In the genomic region with DNA sequence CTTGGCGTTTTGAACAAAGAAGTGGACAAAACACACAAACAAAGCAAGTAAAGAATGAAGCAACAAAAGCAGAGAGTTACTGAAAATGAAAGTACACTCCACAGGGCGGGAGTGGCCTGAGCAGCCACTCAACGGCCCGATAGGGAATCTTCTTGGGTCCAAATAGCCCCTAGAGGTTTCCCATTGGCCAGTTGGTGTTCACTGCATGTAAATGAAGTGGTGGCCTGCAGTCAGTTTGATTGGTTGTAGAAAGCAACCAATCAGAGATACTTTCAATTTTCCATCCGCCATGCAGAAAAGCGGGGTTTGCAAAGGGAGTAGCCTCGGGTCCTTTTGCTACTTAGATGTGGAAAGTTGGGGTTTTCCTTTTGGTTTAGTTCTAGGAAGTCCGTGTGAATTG, we compare ENCODE assay signal across 10 cellular contexts. TPM values are rescaled to one million over a fixed set of nuclear protein-coding genes. Genes with fewer than 3 reads are reported as not detected.
A peak's percentile ranks its signal among the peaks of the same experiment; 100 is the strongest.
DNase-seq lines count a peak whose midpoint lies in the region; ATAC-seq and TF ChIP-seq lines count a peak whose summit lies in the region.
"Had no signal": no experiment of that assay in that cellular context is flagged by ENCODE, and none has a peak within 500 bp of the region (broad histone marks: within the 10 kb centered on the region; RNA-seq: fewer than 3 reads in every experiment).

No MANE protein-coding gene starts in this region.

- no peak overlapping the region for H3K27ac ChIP-seq in PC-3 (ENCODE audit: low read length)
- H3K27ac ChIP-seq: VCaP had no signal

- no peak overlapping the region for H3K4me3 ChIP-seq in PC-3 (ENCODE audit: low read length)

- H3K79me2 ChIP-seq in PC-3 (ENCODE audit: low read length), result no peaks in the 10 kb centered on the region

- no peaks in the 10 kb centered on the region for H3F3A ChIP-seq in PC-3 (ENCODE audit: low read length, unreplicated experiment)

- BruUV-seq in PC-3 (replicated peaks; lab: Mats Ljungman, UMichigan), result no TSS peak

- intact Hi-C loops in PC-3 (cut with micrococcal nuclease) (no loop called here), posterior vena cava (cut with DNase I) (no loop called here)

- H3K4me1 ChIP-seq in PC-3 (ENCODE audit: insufficient read depth, low read length), result no peaks in the 10 kb centered on the region

- H3K9me3 ChIP-seq in PC-3 (ENCODE audit: low read length), result no peaks in the 10 kb centered on the region

- CTCF ChIA-PET in PC-3 (lab: Charles Lee), result no interaction called here

- no peaks in the 10 kb centered on the region for H4K20me1 ChIP-seq in PC-3 (ENCODE audit: low read length)

- no peaks in the 10 kb centered on the region for H3K36me3 ChIP-seq in PC-3 (ENCODE audit: low read depth, low read length)

- H2AFZ ChIP-seq in PC-3 (ENCODE audit: low read length), result no peak overlapping the region

- POLR2A ChIA-PET in PC-3 (lab: Charles Lee; ENCODE audit: unreplicated experiment), result no interaction called here

- H3K9me2 ChIP-seq in PC-3 (replicated peaks; ENCODE audit: low read length), result no peaks in the 10 kb centered on the region

- DNase-seq in Daoy (ENCODE audit: low read depth) (peak; percentile 68), NCI-H460 (ENCODE audit: extremely low read depth, low read depth) (peak; percentile 95), astrocyte of the hippocampus (ENCODE audit: low read depth, low spot score) (peak; percentile 4), putamen (ENCODE audit: low spot score) (peak; percentile 12), NCI-H526 treated with DMSO at 0.1 percent for 48 hours (lab: John Stamatoyannopoulos, UW) (no peak), NCI-H2171 treated with DMSO at 0.1 percent for 48 hours (lab: John Stamatoyannopoulos, UW) (no peak), PC-3 (no peak), posterior vena cava (ENCODE audit: low spot score) (no peak)
- DNase-seq: activated effector memory CD4-positive, alpha-beta T cell treated with anti-CD3 and anti-CD28 coated beads, Interleukin-2, amount 50 U/mL, for 16 hours had no signal

- TF ChIP-seq CTCF in PC-3 (conservative IDR thresholded peaks at IDR 0.05; ENCODE audit: low read depth, low read length), result no peak

- no peaks in the 10 kb centered on the region for H3K27me3 ChIP-seq in PC-3 (ENCODE audit: low read length)

- no peak overlapping the region for H3K4me2 ChIP-seq in PC-3 (ENCODE audit: low read length)

- ATAC-seq in PC-3, result no peak

- no peak overlapping the region for H3K9ac ChIP-seq in PC-3 (ENCODE audit: low read length)

RNA-seq across cellular contexts. Expression of a gene that starts 31.6 kb away (rescaled TPM):
- total RNA-seq in Daoy (2014; rRNA removed; shearing (Covaris generic)), result 10.2 and 12.3 TPM in 2 replicates
- total RNA-seq in NCI-H460 (2014; rRNA removed; shearing (Covaris generic)), result 58.1 and 62.2 TPM in 2 replicates
- 35.0 and 40.2 TPM in 2 replicates for polyA plus RNA-seq in NCI-H460 (2014; cell fraction: nucleus; rRNA removed)
- total RNA-seq in PC-3 (2014; rRNA removed) (0.87 and 1.7 TPM in 2 replicates), posterior vena cava (100 to 1,000 TPM; 212 to 296 TPM)

Comparison
In these comparisons a context has a peak if more than half of its experiments do, and no peak if none do; other contexts are left out.
1. DNase-seq: peak in Daoy (single experiment), NCI-H460 (single experiment), astrocyte of the hippocampus (single experiment) and putamen (single experiment); none in NCI-H526 treated with DMSO at 0.1 percent for 48 hours (single experiment), NCI-H2171 treated with DMSO at 0.1 percent for 48 hours (single experiment), PC-3 (single experiment) and posterior vena cava (single experiment).